8 cellular contexts compared by ENCODE assay signal in genomic region chr19:12794196-12794921, GRCh38. TPM values are rescaled to one million over a fixed set of nuclear protein-coding genes. Genes with fewer than 3 reads are reported as not detected.
DNase-seq lines count a peak whose midpoint lies in the region; ATAC-seq and TF ChIP-seq lines count a peak whose summit lies in the region.

No MANE protein-coding gene starts in this region.

- H3K27ac Mint-ChIP-seq in CD4-positive, CD25-positive, alpha-beta regulatory T cell: peak overlapping the region; percentile 93 to 95 (median 94)

- peak overlapping the region; percentile 100 for H3K27ac ChIP-seq in CD4-positive, CD25-positive, alpha-beta regulatory T cell (ENCODE audit: insufficient read depth, low read length, poor library complexity, severe bottlenecking)
- H3K27ac ChIP-seq in effector memory CD4-positive, alpha-beta T cell (ENCODE audit: insufficient read depth, low read length, poor library complexity, severe bottlenecking): peak overlapping the region; percentile 99

- no peak for TF ChIP-seq CTCF in NB4 (IDR thresholded peaks at IDR 0.05; ENCODE audit: low read depth, low read length)
- no peak for TF ChIP-seq CTCF in GM10248 (IDR thresholded peaks at IDR 0.05; ENCODE audit: control extremely low read depth, extremely low read depth, low read depth, missing control alignments)

- H3K9me3 ChIP-seq in CD4-positive, CD25-positive, alpha-beta regulatory T cell (ENCODE audit: control insufficient read depth in 2 of 2, low read length in 2 of 2): no peaks in the 10 kb centered on the region
- H3K9me3 ChIP-seq in effector memory CD4-positive, alpha-beta T cell (ENCODE audit: control insufficient read depth, low read length): no peaks in the 10 kb centered on the region
- H3K9me3 ChIP-seq in neuron (ENCODE audit: low read length): no peaks in the 10 kb centered on the region

- H3K9me3 Mint-ChIP-seq in CD4-positive, CD25-positive, alpha-beta regulatory T cell: peaks cover 0 to 14% (median 0%) of the 10 kb centered on the region in 7 donors

- DNase-seq in CD4-positive, CD25-positive, alpha-beta regulatory T cell: peak in 1 of 3 donors; percentile 38
- DNase-seq in NB4 (ENCODE audit: low read depth) (peak; percentile 33), RPMI8226 (no peak), GM10248 (ENCODE audit: extremely low spot score) (no peak), DMS 273 (lab: John Stamatoyannopoulos, UW; ENCODE audit: unreplicated experiment) (no peak), activated gamma-delta T cell treated with Interleukin-2 at 50 U/mL for 16 hours (no peak)
- DNase-seq in effector memory CD4-positive, alpha-beta T cell: no peak

- peaks cover 44% of the 10 kb centered on the region for H3K4me1 ChIP-seq in CD4-positive, CD25-positive, alpha-beta regulatory T cell (ENCODE audit: control insufficient read depth, insufficient read depth, low read length, poor library complexity, severe bottlenecking)
- H3K4me1 ChIP-seq in effector memory CD4-positive, alpha-beta T cell (ENCODE audit: control insufficient read depth, insufficient read depth, low read length, poor library complexity, severe bottlenecking): peaks cover 34% of the 10 kb centered on the region
- peaks cover 29% of the 10 kb centered on the region for H3K4me1 ChIP-seq in neuron (ENCODE audit: insufficient read depth, low read length)

- H2AFZ ChIP-seq in neuron (ENCODE audit: low read depth, low read length): no peak overlapping the region

- POLR2A ChIA-PET in GM10248 (lab: Yijun Ruan, JAX): interaction anchor here (0.6 to 2.0 kb wide), 5 partner anchors 12 to 471 kb away, joined by 3 to 5 read pairs (median 5); no protein-coding TSS in a partner anchor

- ATAC-seq in CD4-positive, CD25-positive, alpha-beta regulatory T cell (ENCODE audit: low read depth in 2 of 2): no peak

- peak overlapping the region; percentile 82 to 100 (median 97) for H3K4me3 Mint-ChIP-seq in CD4-positive, CD25-positive, alpha-beta regulatory T cell

- TF ChIP-seq POLR2A in NB4 (IDR thresholded peaks at IDR 0.05; ENCODE audit: extremely low read depth, insufficient read length): no peak

- CTCF ChIA-PET in GM10248 (lab: Yijun Ruan, JAX): interaction anchor here (1.3 to 17.0 kb wide), 5 partner anchors 17 to 171 kb away, joined by 4 to 550 read pairs (median 40); partner anchors contain the start of genes GET3 and HOOK2

- no peaks in the 10 kb centered on the region for H3K27me3 ChIP-seq in CD4-positive, CD25-positive, alpha-beta regulatory T cell (ENCODE audit: control insufficient read depth, insufficient read depth, low read length)
- H3K27me3 ChIP-seq in effector memory CD4-positive, alpha-beta T cell (replicated peaks; ENCODE audit: control insufficient read depth, insufficient read depth, low read length, poor library complexity, severe bottlenecking): no peaks in the 10 kb centered on the region
- no peaks in the 10 kb centered on the region for H3K27me3 ChIP-seq in neuron (ENCODE audit: insufficient read depth, low read length)

- peaks cover 27% of the 10 kb centered on the region for H3K27me3 Mint-ChIP-seq in CD4-positive, CD25-positive, alpha-beta regulatory T cell

- H3K36me3 Mint-ChIP-seq in CD4-positive, CD25-positive, alpha-beta regulatory T cell: no peaks in the 10 kb centered on the region

- no peaks in the 10 kb centered on the region for H3K36me3 ChIP-seq in CD4-positive, CD25-positive, alpha-beta regulatory T cell (ENCODE audit: control insufficient read depth, insufficient read depth, low read length)
- peaks cover 17% of the 10 kb centered on the region for H3K36me3 ChIP-seq in effector memory CD4-positive, alpha-beta T cell (ENCODE audit: control insufficient read depth, insufficient read depth, low read length)
- H3K36me3 ChIP-seq in neuron (ENCODE audit: insufficient read depth, low read length): peaks cover 5% of the 10 kb centered on the region

- H3K4me3 ChIP-seq in CD4-positive, CD25-positive, alpha-beta regulatory T cell (ENCODE audit: low read depth, low read length): peak overlapping the region; percentile 80
- no peak overlapping the region for H3K4me3 ChIP-seq in NB4 (ENCODE audit: low read depth, low read length)
- peak overlapping the region; percentile 100 for H3K4me3 ChIP-seq in effector memory CD4-positive, alpha-beta T cell (ENCODE audit: insufficient read depth, low read depth, low read length, poor library complexity, severe bottlenecking)
- peak overlapping the region; percentile 47 for H3K4me3 ChIP-seq in neuron (ENCODE audit: low read length)

- peaks cover 9 to 42% (median 24%) of the 10 kb centered on the region in 4 donors for H3K4me1 Mint-ChIP-seq in CD4-positive, CD25-positive, alpha-beta regulatory T cell

RNA-seq across cellular contexts. Expression of gene JUNB, which starts 3.1 kb away (rescaled TPM):
- 2,802 TPM for total RNA-seq in CD4-positive, CD25-positive, alpha-beta regulatory T cell
- 100 to 1,000 TPM; 582 to 986 (median 765) TPM for polyA plus RNA-seq in CD4-positive, CD25-positive, alpha-beta regulatory T cell

RNA-seq across cellular contexts. Expression of gene PRDX2, which starts 7.2 kb away (rescaled TPM):
- 74.0 TPM for total RNA-seq in CD4-positive, CD25-positive, alpha-beta regulatory T cell
- 100 to 1,000 TPM; 326 to 380 (median 341) TPM for polyA plus RNA-seq in CD4-positive, CD25-positive, alpha-beta regulatory T cell

RNA-seq across cellular contexts. Expression of gene THSD8, which starts 7.5 kb away (rescaled TPM):
- 2.8 TPM for total RNA-seq in CD4-positive, CD25-positive, alpha-beta regulatory T cell
- 10 to 100 TPM in 1 of 4 donors, 1 to 10 TPM in 1, under 1 TPM in 1, not detected in 1; 0.66 to 13.9 (median 4.8) TPM for polyA plus RNA-seq in CD4-positive, CD25-positive, alpha-beta regulatory T cell

RNA-seq across cellular contexts. Expression of gene RNASEH2A, which starts 12.0 kb away (rescaled TPM):
- 4.7 TPM for total RNA-seq in CD4-positive, CD25-positive, alpha-beta regulatory T cell
- 10 to 100 TPM; 18.7 to 27.5 (median 23.4) TPM for polyA plus RNA-seq in CD4-positive, CD25-positive, alpha-beta regulatory T cell

RNA-seq across cellular contexts. Expression of gene HOOK2, which starts 19.0 kb away (rescaled TPM):
- 16.9 TPM for total RNA-seq in CD4-positive, CD25-positive, alpha-beta regulatory T cell
- 1 to 10 TPM in 3 of 4 donors, under 1 TPM in 1; 0.24 to 1.9 (median 1.6) TPM for polyA plus RNA-seq in CD4-positive, CD25-positive, alpha-beta regulatory T cell
